ENCODE assay signal across 1 cellular context in genomic region chr13:43364210-43365041, GRCh38.
TF ChIP-seq lines count a peak whose summit lies in the region.

No MANE protein-coding gene starts in this region.

TF ChIP-seq in GM23338, 12 proteins besides CTCF, POLR2A, EP300 and RAD21 (continued from another document):
- no peak for TF ChIP-seq REST (IDR thresholded peaks at IDR 0.05; ENCODE audit: unreplicated experiment)
- TF ChIP-seq ZNF114 (CRISPR knock-in tag; IDR thresholded peaks at IDR 0.05): no peak
- no peak for TF ChIP-seq POLR2AphosphoS5 (IDR thresholded peaks at IDR 0.05; ENCODE audit: low read depth)
